18 cellular contexts compared by ENCODE assay signal in genomic region chr12:114764516-114764915, GRCh38.
DNase-seq lines count a peak whose midpoint lies in the region; ATAC-seq, FAIRE-seq and TF ChIP-seq lines count a peak whose summit lies in the region.
"Had no signal": no experiment of that assay in that cellular context is flagged by ENCODE, and none has a peak within 500 bp of the region (broad histone marks: within the 10 kb centered on the region; RNA-seq: fewer than 3 reads in every experiment).

No MANE protein-coding gene starts in this region.

- peak overlapping the region in 3 of 5 experiments; percentile 38 to 91 (median 72) for H3K27ac Mint-ChIP-seq in brain
- peak overlapping the region; percentile 91 for H3K27ac Mint-ChIP-seq in mesothelial cell of epicardium

- no peak for ATAC-seq in body of pancreas
- ATAC-seq: GM12878 had no signal

- no peak for TF ChIP-seq POLR2A in body of pancreas (IDR thresholded peaks at IDR 0.05)

- no peaks in the 10 kb centered on the region for H3K4me1 ChIP-seq in body of pancreas

- FAIRE-seq in urothelium cell line (lab: Jason Lieb, UNC) = no peak
- FAIRE-seq: A204.1, GM12878 had no signal

- DNase-seq in NCI-H345 (lab: John Stamatoyannopoulos, UW) = peak; percentile 35
- no peak for DNase-seq in NCI-H345 treated with DMSO at 0.1 percent for 48 hours (lab: John Stamatoyannopoulos, UW; ENCODE audit: unreplicated experiment)
- DNase-seq in mesothelial cell of epicardium (ENCODE audit: low spot score in 2 of 2, unreplicated experiment in 2 of 2) = no peak
- DNase-seq in urothelium cell line (ENCODE audit: low spot score) = no peak
- DNase-seq in DMS79 treated with DMSO at 0.1 percent for 48 hours (lab: John Stamatoyannopoulos, UW) = no peak
- no peak for DNase-seq in body of pancreas
- DNase-seq in activated CD4-positive, CD25-positive, alpha-beta regulatory T cell (lab: John Stamatoyannopoulos, UW) = no peak
- DNase-seq: C1 segment of cervical spinal cord, COR-L47, MV-4-11, NCI-H1417 treated with DMSO at 0.1 percent for 48 hours, NCI-H2171, NCI-H524 treated with DMSO at 0.1 percent for 48 hours had no signal

- H3K4me3 Mint-ChIP-seq in brain (peak overlapping the region in 1 of 5 experiments; percentile 52), mesothelial cell of epicardium (no peak overlapping the region)

- peaks cover 43% of the 10 kb centered on the region for H3K4me1 Mint-ChIP-seq in brain
- peaks cover 63% of the 10 kb centered on the region for H3K4me1 Mint-ChIP-seq in mesothelial cell of epicardium

- H3K27ac ChIP-seq in body of pancreas = no peak overlapping the region
- H3K27ac ChIP-seq: SK-N-MC had no signal

- H3K9me3 ChIP-seq in body of pancreas = no peaks in the 10 kb centered on the region
- H3K9me3 ChIP-seq: HAP-1 had no signal

- H3K27me3 Mint-ChIP-seq in brain (no peaks in the 10 kb centered on the region), mesothelial cell of epicardium (ENCODE audit: low read depth) (no peaks in the 10 kb centered on the region)

- TF ChIP-seq CTCF in brain (conservative IDR thresholded peaks at IDR 0.05) (no peak), mesothelial cell of epicardium (IDR thresholded peaks at IDR 0.05; ENCODE audit: unreplicated experiment) (no peak), body of pancreas (IDR thresholded peaks at IDR 0.05) (no peak)

- WGBS in body of pancreas, 2 donors = 36 to 38% methylated on average over 6 of the region's 6 CpGs

- H3K9me3 Mint-ChIP-seq in brain = peaks cover 0 to 12% (median 0%) of the 10 kb centered on the region in 5 experiments
- H3K9me3 Mint-ChIP-seq in mesothelial cell of epicardium = no peaks in the 10 kb centered on the region

- H3K36me3 ChIP-seq in body of pancreas (replicated peaks in 1 of 2; ENCODE audit: insufficient read depth in 1 of 2, low read depth in 2 of 2) = no peaks in the 10 kb centered on the region
- H3K36me3 ChIP-seq: HAP-1 had no signal

- no peaks in the 10 kb centered on the region for H3K36me3 Mint-ChIP-seq in brain
- no peaks in the 10 kb centered on the region for H3K36me3 Mint-ChIP-seq in mesothelial cell of epicardium

- no peak overlapping the region for H3K4me3 ChIP-seq in body of pancreas
- H3K4me3 ChIP-seq: GM12878, HAP-1, SK-N-MC had no signal

- H3K27me3 ChIP-seq in body of pancreas = no peaks in the 10 kb centered on the region

- intact Hi-C loops in body of pancreas (cut with DNase I) = no loop called here
